18 cellular contexts compared by ENCODE assay signal in the genomic region with DNA sequence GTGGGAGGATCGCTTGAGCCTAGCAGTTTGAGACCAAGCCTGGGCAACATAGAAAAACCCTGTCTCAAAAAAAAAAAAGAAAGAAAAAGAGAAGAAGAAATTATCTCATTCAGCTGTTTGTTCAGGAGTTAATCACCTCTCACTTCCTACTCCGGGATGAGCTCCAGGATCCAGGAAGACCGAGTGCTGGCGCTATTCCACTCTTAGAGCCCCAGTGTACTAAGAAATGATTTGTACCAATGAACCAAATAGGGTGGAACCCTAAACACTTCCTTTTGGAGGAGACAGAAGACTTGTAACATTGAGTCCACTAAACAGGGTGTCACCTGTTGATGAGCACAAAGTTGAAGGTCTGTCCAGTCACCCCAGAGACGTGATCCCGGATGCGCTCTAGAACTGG. TPM values are rescaled to one million over a fixed set of nuclear protein-coding genes. Genes with fewer than 3 reads are reported as not detected.
DNase-seq lines count a peak whose midpoint lies in the region; ATAC-seq and TF ChIP-seq lines count a peak whose summit lies in the region.
"Had no signal": no experiment of that assay in that cellular context is flagged by ENCODE, and none has a peak within 500 bp of the region (broad histone marks: within the 10 kb centered on the region; RNA-seq: fewer than 3 reads in every experiment).

No MANE protein-coding gene starts in this region.

- peaks cover 20% of the 10 kb centered on the region for H3K4me1 ChIP-seq in HUES48 (ENCODE audit: control insufficient read depth, insufficient read depth, low read length)

- TF ChIP-seq CTCF in activated CD8-positive, alpha-beta T cell treated with anti-CD3 and anti-CD28 coated beads for 36 hours (IDR thresholded peaks at IDR 0.05): no peak

- H3K9ac ChIP-seq in HUES48 (ENCODE audit: low read depth, low read length): no peak overlapping the region

- H3K9me3 Mint-ChIP-seq in activated CD8-positive, alpha-beta T cell treated with anti-CD3 and anti-CD28 coated beads for 36 hours: no peaks in the 10 kb centered on the region
- H3K9me3 Mint-ChIP-seq in activated CD8-positive, alpha-beta T cell treated with anti-CD3 and anti-CD28 coated beads, Interleukin-2, amount 10 ng/mL, durations not matched to agents 7 days and 5 days (ENCODE audit: insufficient read depth): no peaks in the 10 kb centered on the region
- no peaks in the 10 kb centered on the region for H3K9me3 Mint-ChIP-seq in activated naive CD8-positive, alpha-beta T cell treated with anti-CD3 and anti-CD28 coated beads for 36 hours
- no peaks in the 10 kb centered on the region for H3K9me3 Mint-ChIP-seq in stimulated activated memory B cell treated with anti-CD40 and anti-IgM and Interleukin-4, amounts not matched to agents 10 μg/mL and 1 μg/mL and 100 μg/mL, for 72 hours
- H3K9me3 Mint-ChIP-seq: GM23338 had no signal

- no peaks in the 10 kb centered on the region for H3K9me3 ChIP-seq in HUES48 (ENCODE audit: control insufficient read depth, insufficient read depth, low read length)

- ATAC-seq in activated CD8-positive, alpha-beta T cell treated with anti-CD3 and anti-CD28 coated beads for 36 hours: no peak
- ATAC-seq in activated CD8-positive, alpha-beta T cell treated with anti-CD3 and anti-CD28 coated beads, Interleukin-2, amount 10 ng/mL, durations not matched to agents 7 days and 5 days: no peak
- ATAC-seq in stimulated activated memory B cell treated with anti-CD40 and anti-IgM and Interleukin-4, amounts not matched to agents 10 μg/mL and 1 μg/mL and 100 μg/mL, for 72 hours: no peak
- no peak for ATAC-seq in GM18867 (IDR thresholded peaks at IDR 0.05; ENCODE audit: unreplicated experiment)
- ATAC-seq: GM12878, GM23338, K562 had no signal

- no peak overlapping the region for H3K4me3 Mint-ChIP-seq in activated CD8-positive, alpha-beta T cell treated with anti-CD3 and anti-CD28 coated beads for 36 hours
- H3K4me3 Mint-ChIP-seq in activated CD8-positive, alpha-beta T cell treated with anti-CD3 and anti-CD28 coated beads, Interleukin-2, amount 10 ng/mL, durations not matched to agents 7 days and 5 days: no peak overlapping the region
- H3K4me3 Mint-ChIP-seq in activated naive CD8-positive, alpha-beta T cell treated with anti-CD3 and anti-CD28 coated beads for 36 hours: no peak overlapping the region
- no peak overlapping the region for H3K4me3 Mint-ChIP-seq in stimulated activated memory B cell treated with anti-CD40 and anti-IgM and Interleukin-4, amounts not matched to agents 10 μg/mL and 1 μg/mL and 100 μg/mL, for 72 hours
- H3K4me3 Mint-ChIP-seq: GM23338 had no signal

- H3K27me3 ChIP-seq in HUES48 (ENCODE audit: control insufficient read depth, insufficient read depth, low read length): 0 out of 2 replicates have a peak, but pooled peaks cover 5% of the 10 kb centered on the region

- DNase-seq in activated CD8-positive, alpha-beta T cell treated with anti-CD3 and anti-CD28 coated beads for 36 hours: no peak
- no peak for DNase-seq in activated CD8-positive, alpha-beta T cell treated with anti-CD3 and anti-CD28 coated beads, Interleukin-2, amount 10 ng/mL, durations not matched to agents 7 days and 5 days
- DNase-seq in activated naive CD8-positive, alpha-beta T cell treated with anti-CD3 and anti-CD28 coated beads for 36 hours: no peak
- no peak for DNase-seq in stimulated activated CD4-positive, alpha-beta T cell treated with anti-CD3 and anti-CD28 coated beads, Interleukin-4, amount 100 ng/mL, for 1 hour
- DNase-seq in NCI-H1048 (lab: John Stamatoyannopoulos, UW): no peak
- DNase-seq: 8988T, EL, NCI-H1694 treated with DMSO at 0.1 percent for 48 hours, NCI-H2227 treated with DMSO at 0.1 percent for 48 hours, NCI-H510A treated with DMSO at 0.1 percent for 48 hours, NCI-H82, PC-9 had no signal

- peak overlapping the region; percentile 59 for H3K27ac Mint-ChIP-seq in activated CD8-positive, alpha-beta T cell treated with anti-CD3 and anti-CD28 coated beads for 36 hours
- no peak overlapping the region for H3K27ac Mint-ChIP-seq in activated CD8-positive, alpha-beta T cell treated with anti-CD3 and anti-CD28 coated beads, Interleukin-2, amount 10 ng/mL, durations not matched to agents 7 days and 5 days
- peak overlapping the region; percentile 4 for H3K27ac Mint-ChIP-seq in activated naive CD8-positive, alpha-beta T cell treated with anti-CD3 and anti-CD28 coated beads for 36 hours
- H3K27ac Mint-ChIP-seq in stimulated activated memory B cell treated with anti-CD40 and anti-IgM and Interleukin-4, amounts not matched to agents 10 μg/mL and 1 μg/mL and 100 μg/mL, for 72 hours: peak overlapping the region; percentile 18
- H3K27ac Mint-ChIP-seq: GM23338 had no signal

- H3K4me1 Mint-ChIP-seq in activated CD8-positive, alpha-beta T cell treated with anti-CD3 and anti-CD28 coated beads for 36 hours (ENCODE audit: low read depth): peaks cover 39% of the 10 kb centered on the region
- H3K4me1 Mint-ChIP-seq in activated CD8-positive, alpha-beta T cell treated with anti-CD3 and anti-CD28 coated beads, Interleukin-2, amount 10 ng/mL, durations not matched to agents 7 days and 5 days (ENCODE audit: low read depth): peaks cover 34% of the 10 kb centered on the region
- peaks cover 34% of the 10 kb centered on the region for H3K4me1 Mint-ChIP-seq in activated naive CD8-positive, alpha-beta T cell treated with anti-CD3 and anti-CD28 coated beads for 36 hours
- H3K4me1 Mint-ChIP-seq in stimulated activated memory B cell treated with anti-CD40 and anti-IgM and Interleukin-4, amounts not matched to agents 10 μg/mL and 1 μg/mL and 100 μg/mL, for 72 hours: peaks cover 45% of the 10 kb centered on the region

- CTCF ChIA-PET in activated CD8-positive, alpha-beta T cell treated with anti-CD3 and anti-CD28 coated beads for 36 hours (lab: Charles Lee): interaction anchor here (1.4 kb wide), 1 partner anchor 22 kb away, joined by 5 read pairs; no protein-coding TSS in a partner anchor
- CTCF ChIA-PET in activated CD8-positive, alpha-beta T cell treated with anti-CD3 and anti-CD28 coated beads, Interleukin-2, amount 10 ng/mL, durations not matched to agents 7 days and 5 days (lab: Charles Lee): no interaction called here

- H3K4me3 ChIP-seq in HUES48 (ENCODE audit: low read depth, low read length): no peak overlapping the region
- H3K4me3 ChIP-seq: GM23338, K562, PC-9 had no signal

- peaks cover 28% of the 10 kb centered on the region for H3K36me3 Mint-ChIP-seq in activated CD8-positive, alpha-beta T cell treated with anti-CD3 and anti-CD28 coated beads for 36 hours (ENCODE audit: low read depth)
- peaks cover 22% of the 10 kb centered on the region for H3K36me3 Mint-ChIP-seq in activated CD8-positive, alpha-beta T cell treated with anti-CD3 and anti-CD28 coated beads, Interleukin-2, amount 10 ng/mL, durations not matched to agents 7 days and 5 days (ENCODE audit: low read depth)
- H3K36me3 Mint-ChIP-seq in activated naive CD8-positive, alpha-beta T cell treated with anti-CD3 and anti-CD28 coated beads for 36 hours: peaks cover 20% of the 10 kb centered on the region
- peaks cover 18% of the 10 kb centered on the region for H3K36me3 Mint-ChIP-seq in stimulated activated memory B cell treated with anti-CD40 and anti-IgM and Interleukin-4, amounts not matched to agents 10 μg/mL and 1 μg/mL and 100 μg/mL, for 72 hours

- no peaks in the 10 kb centered on the region for H3K27me3 Mint-ChIP-seq in activated CD8-positive, alpha-beta T cell treated with anti-CD3 and anti-CD28 coated beads for 36 hours
- H3K27me3 Mint-ChIP-seq in activated CD8-positive, alpha-beta T cell treated with anti-CD3 and anti-CD28 coated beads, Interleukin-2, amount 10 ng/mL, durations not matched to agents 7 days and 5 days (ENCODE audit: low read depth): no peaks in the 10 kb centered on the region
- no peaks in the 10 kb centered on the region for H3K27me3 Mint-ChIP-seq in activated naive CD8-positive, alpha-beta T cell treated with anti-CD3 and anti-CD28 coated beads for 36 hours
- no peaks in the 10 kb centered on the region for H3K27me3 Mint-ChIP-seq in stimulated activated memory B cell treated with anti-CD40 and anti-IgM and Interleukin-4, amounts not matched to agents 10 μg/mL and 1 μg/mL and 100 μg/mL, for 72 hours

- intact Hi-C loops in activated CD8-positive, alpha-beta T cell treated with anti-CD3 and anti-CD28 coated beads for 36 hours (cut with micrococcal nuclease): loop anchor here (5.0 to 10.0 kb wide), 2 partner anchors 207 to 455 kb away; a partner anchor contains a TSS

- POLR2A ChIA-PET in activated CD8-positive, alpha-beta T cell treated with anti-CD3 and anti-CD28 coated beads for 36 hours (lab: Charles Lee): no interaction called here
- POLR2A ChIA-PET in activated CD8-positive, alpha-beta T cell treated with anti-CD3 and anti-CD28 coated beads, Interleukin-2, amount 10 ng/mL, durations not matched to agents 7 days and 5 days (lab: Charles Lee): no interaction called here

- H3K36me3 ChIP-seq in HUES48 (ENCODE audit: control insufficient read depth, insufficient read depth, low read length): peaks cover 28% of the 10 kb centered on the region

- H3K27ac ChIP-seq in HUES48 (ENCODE audit: low read depth, low read length): peak overlapping the region; percentile 95
- H3K27ac ChIP-seq: PC-9 had no signal

RNA-seq across cellular contexts. Expression of a gene that starts 3.6 kb away (rescaled TPM):
- 10 to 100 TPM; 35.6 to 37.8 TPM for total RNA-seq in activated CD8-positive, alpha-beta T cell treated with anti-CD3 and anti-CD28 coated beads for 36 hours
- total RNA-seq in activated CD8-positive, alpha-beta T cell treated with anti-CD3 and anti-CD28 coated beads, Interleukin-2, amount 10 ng/mL, durations not matched to agents 7 days and 5 days: 10 to 100 TPM; 10.8 to 15.3 TPM
- total RNA-seq in activated naive CD8-positive, alpha-beta T cell treated with anti-CD3 and anti-CD28 coated beads for 36 hours: 10 to 100 TPM; 43.8 to 46.3 TPM

RNA-seq across cellular contexts. Expression of a gene that starts 7.7 kb away (rescaled TPM):
- 10 to 100 TPM; 86.4 to 93.3 TPM for total RNA-seq in activated CD8-positive, alpha-beta T cell treated with anti-CD3 and anti-CD28 coated beads for 36 hours
- total RNA-seq in activated CD8-positive, alpha-beta T cell treated with anti-CD3 and anti-CD28 coated beads, Interleukin-2, amount 10 ng/mL, durations not matched to agents 7 days and 5 days: 10 to 100 TPM; 61.5 to 66.8 TPM
- total RNA-seq in activated naive CD8-positive, alpha-beta T cell treated with anti-CD3 and anti-CD28 coated beads for 36 hours: 10 to 100 TPM; 90.2 to 99.1 TPM

RNA-seq across cellular contexts. Expression of a gene that starts 26.7 kb away (rescaled TPM):
- total RNA-seq in activated CD8-positive, alpha-beta T cell treated with anti-CD3 and anti-CD28 coated beads for 36 hours: 10 to 100 TPM in 1 of 2 experiments, 1 to 10 TPM in 1; 8.7 to 11.2 TPM
- 10 to 100 TPM; 11.9 to 14.8 TPM for total RNA-seq in activated CD8-positive, alpha-beta T cell treated with anti-CD3 and anti-CD28 coated beads, Interleukin-2, amount 10 ng/mL, durations not matched to agents 7 days and 5 days
- 1 to 10 TPM; 7.8 to 8.8 TPM for total RNA-seq in activated naive CD8-positive, alpha-beta T cell treated with anti-CD3 and anti-CD28 coated beads for 36 hours

RNA-seq across cellular contexts. Expression of a gene that starts 37.3 kb away (rescaled TPM):
- 10 to 100 TPM in 1 of 2 experiments, 1 to 10 TPM in 1; 7.4 to 10.0 TPM for total RNA-seq in activated CD8-positive, alpha-beta T cell treated with anti-CD3 and anti-CD28 coated beads for 36 hours
- 1 to 10 TPM; 5.9 to 8.8 TPM for total RNA-seq in activated CD8-positive, alpha-beta T cell treated with anti-CD3 and anti-CD28 coated beads, Interleukin-2, amount 10 ng/mL, durations not matched to agents 7 days and 5 days
- 1 to 10 TPM; 5.5 to 9.3 TPM for total RNA-seq in activated naive CD8-positive, alpha-beta T cell treated with anti-CD3 and anti-CD28 coated beads for 36 hours
